Comparison of ENCODE assay signal across 1 cellular context in the genomic region with DNA sequence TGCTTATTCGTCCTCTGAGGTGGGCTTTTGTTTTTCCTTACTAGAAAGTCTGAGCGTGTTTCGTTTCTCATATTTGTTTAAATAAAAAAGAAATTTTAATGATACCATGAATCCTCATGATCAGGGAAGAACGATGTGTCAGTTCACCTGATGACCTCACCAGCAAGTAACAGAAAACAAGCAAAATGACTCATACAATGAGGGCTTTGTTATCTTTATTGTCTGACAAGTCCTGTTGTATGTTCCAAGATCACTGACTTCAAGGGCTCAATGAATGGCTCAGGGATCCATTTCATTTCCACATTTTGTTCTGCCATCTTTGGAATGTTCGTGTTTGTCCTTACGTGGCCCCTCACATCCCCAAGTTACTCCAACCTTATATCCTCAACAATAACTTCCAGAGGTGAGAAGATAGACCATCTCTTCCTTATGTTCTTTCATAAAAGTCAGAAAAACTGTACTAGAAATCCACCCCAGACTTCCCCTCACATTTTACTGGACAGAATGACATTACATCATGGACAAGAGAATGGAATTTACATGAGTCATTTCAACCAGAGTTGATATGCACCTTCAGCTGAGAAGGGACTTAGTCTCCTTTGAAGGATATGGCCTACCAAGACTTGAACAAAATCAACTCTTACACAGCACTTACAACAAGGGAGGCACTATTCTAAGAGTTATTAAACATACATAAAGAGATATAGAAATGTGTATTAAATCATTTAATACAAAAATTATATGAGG.
TF ChIP-seq lines count a peak whose summit lies in the region.

No MANE protein-coding gene starts in this region.

TF ChIP-seq in IMR-90, 13 proteins besides CTCF, POLR2A, EP300 and RAD21:
- TF ChIP-seq FOS (IDR thresholded peaks at IDR 0.05; ENCODE audit: low read depth, low read length) (no peak), NFE2L2 (IDR thresholded peaks at IDR 0.05; ENCODE audit: low read depth, low read length) (no peak), SMC3 (IDR thresholded peaks at IDR 0.05; ENCODE audit: low read depth, low read length) (no peak), MAZ (IDR thresholded peaks at IDR 0.05; ENCODE audit: borderline replicate concordance, low read depth, low read length) (no peak), RCOR1 (IDR thresholded peaks at IDR 0.05; ENCODE audit: insufficient replicate concordance, low read length) (no peak), BHLHE40 (IDR thresholded peaks at IDR 0.05; ENCODE audit: low read depth, low read length) (no peak), CHD1 (IDR thresholded peaks at IDR 0.05; ENCODE audit: low read depth, low read length) (no peak), RFX5 (IDR thresholded peaks at IDR 0.05; ENCODE audit: low read depth, low read length) (no peak), MAFK (IDR thresholded peaks at IDR 0.05; ENCODE audit: low read depth, low read length) (no peak), MXI1 (IDR thresholded peaks at IDR 0.05; ENCODE audit: borderline replicate concordance, low read depth, low read length) (no peak), CEBPB (IDR thresholded peaks at IDR 0.05; ENCODE audit: low read depth, low read length) (no peak)
- TF ChIP-seq, protein P1, sequence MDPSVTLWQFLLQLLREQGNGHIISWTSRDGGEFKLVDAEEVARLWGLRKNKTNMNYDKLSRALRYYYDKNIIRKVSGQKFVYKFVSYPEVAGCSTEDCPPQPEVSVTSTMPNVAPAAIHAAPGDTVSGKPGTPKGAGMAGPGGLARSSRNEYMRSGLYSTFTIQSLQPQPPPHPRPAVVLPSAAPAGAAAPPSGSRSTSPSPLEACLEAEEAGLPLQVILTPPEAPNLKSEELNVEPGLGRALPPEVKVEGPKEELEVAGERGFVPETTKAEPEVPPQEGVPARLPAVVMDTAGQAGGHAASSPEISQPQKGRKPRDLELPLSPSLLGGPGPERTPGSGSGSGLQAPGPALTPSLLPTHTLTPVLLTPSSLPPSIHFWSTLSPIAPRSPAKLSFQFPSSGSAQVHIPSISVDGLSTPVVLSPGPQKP (IDR thresholded peaks at IDR 0.05; ENCODE audit: borderline replicate concordance, low read depth, low read length), result no peak
- TF ChIP-seq, protein P2, sequence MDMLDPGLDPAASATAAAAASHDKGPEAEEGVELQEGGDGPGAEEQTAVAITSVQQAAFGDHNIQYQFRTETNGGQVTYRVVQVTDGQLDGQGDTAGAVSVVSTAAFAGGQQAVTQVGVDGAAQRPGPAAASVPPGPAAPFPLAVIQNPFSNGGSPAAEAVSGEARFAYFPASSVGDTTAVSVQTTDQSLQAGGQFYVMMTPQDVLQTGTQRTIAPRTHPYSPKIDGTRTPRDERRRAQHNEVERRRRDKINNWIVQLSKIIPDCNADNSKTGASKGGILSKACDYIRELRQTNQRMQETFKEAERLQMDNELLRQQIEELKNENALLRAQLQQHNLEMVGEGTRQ (IDR thresholded peaks at IDR 0.05; ENCODE audit: low read depth, low read length), result no peak
TF ChIP-seq in IMR-90: peak in this region for 0.
